In the genomic region with DNA sequence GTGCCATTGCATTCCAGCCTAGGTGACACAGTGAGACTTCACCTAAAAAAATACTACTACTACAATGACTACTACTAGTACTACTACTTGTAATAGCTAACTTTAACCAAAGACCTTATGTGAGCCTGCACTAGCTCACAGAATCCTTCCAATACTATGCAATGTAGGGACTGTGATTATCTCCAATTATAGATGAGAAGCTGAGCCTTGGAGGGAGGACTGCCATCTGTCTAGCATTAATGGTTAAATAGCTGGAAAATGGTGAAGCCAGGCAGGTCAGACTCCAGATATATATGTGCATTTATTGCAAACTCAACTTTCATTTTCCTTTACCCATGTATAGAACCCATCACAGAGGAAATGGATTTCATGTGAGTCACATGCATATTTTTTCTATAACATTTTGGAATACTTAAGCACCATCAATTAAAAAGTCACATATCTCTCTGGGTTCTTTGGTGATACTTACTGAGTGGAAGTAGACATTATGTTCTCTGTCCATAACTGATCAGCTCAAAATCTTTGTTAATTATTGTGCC, we compare ENCODE assay signal across 1 cellular context.
TF ChIP-seq lines count a peak whose summit lies in the region.

No MANE protein-coding gene starts in this region.

TF ChIP-seq in GM12878, 131 proteins besides CTCF, POLR2A, EP300 and RAD21 (continued from another document):
- TF ChIP-seq, protein P1, sequence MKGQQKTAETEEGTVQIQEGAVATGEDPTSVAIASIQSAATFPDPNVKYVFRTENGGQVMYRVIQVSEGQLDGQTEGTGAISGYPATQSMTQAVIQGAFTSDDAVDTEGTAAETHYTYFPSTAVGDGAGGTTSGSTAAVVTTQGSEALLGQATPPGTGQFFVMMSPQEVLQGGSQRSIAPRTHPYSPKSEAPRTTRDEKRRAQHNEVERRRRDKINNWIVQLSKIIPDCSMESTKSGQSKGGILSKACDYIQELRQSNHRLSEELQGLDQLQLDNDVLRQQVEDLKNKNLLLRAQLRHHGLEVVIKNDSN (IDR thresholded peaks at IDR 0.05; ENCODE audit: borderline replicate concordance, extremely low read length, insufficient read depth, low read depth, low read length), result no peak
- TF ChIP-seq, protein P2, sequence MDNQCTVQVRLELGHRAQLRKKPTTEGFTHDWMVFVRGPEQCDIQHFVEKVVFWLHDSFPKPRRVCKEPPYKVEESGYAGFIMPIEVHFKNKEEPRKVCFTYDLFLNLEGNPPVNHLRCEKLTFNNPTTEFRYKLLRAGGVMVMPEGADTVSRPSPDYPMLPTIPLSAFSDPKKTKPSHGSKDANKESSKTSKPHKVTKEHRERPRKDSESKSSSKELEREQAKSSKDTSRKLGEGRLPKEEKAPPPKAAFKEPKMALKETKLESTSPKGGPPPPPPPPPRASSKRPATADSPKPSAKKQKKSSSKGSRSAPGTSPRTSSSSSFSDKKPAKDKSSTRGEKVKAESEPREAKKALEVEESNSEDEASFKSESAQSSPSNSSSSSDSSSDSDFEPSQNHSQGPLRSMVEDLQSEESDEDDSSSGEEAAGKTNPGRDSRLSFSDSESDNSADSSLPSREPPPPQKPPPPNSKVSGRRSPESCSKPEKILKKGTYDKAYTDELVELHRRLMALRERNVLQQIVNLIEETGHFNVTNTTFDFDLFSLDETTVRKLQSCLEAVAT (IDR thresholded peaks at IDR 0.05), result no peak
- no peak for TF ChIP-seq EZH2 (IDR thresholded peaks at IDR 0.05; ENCODE audit: borderline replicate concordance, control insufficient read depth, low read depth, low read length)
- TF ChIP-seq ATF7 (IDR thresholded peaks at IDR 0.05; ENCODE audit: low read depth), result no peak
- no peak for TF ChIP-seq CBFB (IDR thresholded peaks at IDR 0.05; ENCODE audit: low read depth)
- TF ChIP-seq ZBED1 (IDR thresholded peaks at IDR 0.05; ENCODE audit: borderline replicate concordance), result no peak
- TF ChIP-seq SIN3A (IDR thresholded peaks at IDR 0.05; ENCODE audit: low read depth, low read length), result no peak
- no peak for TF ChIP-seq PML (IDR thresholded peaks at IDR 0.05; ENCODE audit: low read length)
- no peak for TF ChIP-seq SUZ12 (IDR thresholded peaks at IDR 0.05; ENCODE audit: unreplicated experiment)
- TF ChIP-seq MEF2B (IDR thresholded peaks at IDR 0.05; ENCODE audit: partially characterized antibody, poor library complexity, severe bottlenecking), result no peak
- no peak for TF ChIP-seq MTA3 (IDR thresholded peaks at IDR 0.05; ENCODE audit: borderline replicate concordance, low read length)
- TF ChIP-seq SMARCA5 (IDR thresholded peaks at IDR 0.05), result no peak
- no peak for TF ChIP-seq WRNIP1 (IDR thresholded peaks at IDR 0.05; ENCODE audit: borderline replicate concordance, low read depth, low read length)
- TF ChIP-seq PAX5 (IDR thresholded peaks at IDR 0.05; ENCODE audit: borderline replicate concordance, low read depth, low read length), result no peak
- no peak for TF ChIP-seq NR2F1 (conservative IDR thresholded peaks at IDR 0.05)
- TF ChIP-seq CREB1 (IDR thresholded peaks at IDR 0.05; ENCODE audit: low read depth), result no peak
- no peak for TF ChIP-seq RAD51 (IDR thresholded peaks at IDR 0.05)
